ENCODE assay signal across 1 cellular context in genomic region chr3:55549172-55549571, GRCh38.
TF ChIP-seq lines count a peak whose summit lies in the region.

No MANE protein-coding gene starts in this region.

TF ChIP-seq in GM23338, 12 proteins besides CTCF, POLR2A, EP300 and RAD21 (continued from another document):
- TF ChIP-seq ZNF462 (CRISPR knock-in tag; IDR thresholded peaks at IDR 0.05) (no peak), REST (IDR thresholded peaks at IDR 0.05; ENCODE audit: unreplicated experiment) (no peak), POLR2AphosphoS5 (IDR thresholded peaks at IDR 0.05; ENCODE audit: low read depth) (no peak)
